In the genomic region with DNA sequence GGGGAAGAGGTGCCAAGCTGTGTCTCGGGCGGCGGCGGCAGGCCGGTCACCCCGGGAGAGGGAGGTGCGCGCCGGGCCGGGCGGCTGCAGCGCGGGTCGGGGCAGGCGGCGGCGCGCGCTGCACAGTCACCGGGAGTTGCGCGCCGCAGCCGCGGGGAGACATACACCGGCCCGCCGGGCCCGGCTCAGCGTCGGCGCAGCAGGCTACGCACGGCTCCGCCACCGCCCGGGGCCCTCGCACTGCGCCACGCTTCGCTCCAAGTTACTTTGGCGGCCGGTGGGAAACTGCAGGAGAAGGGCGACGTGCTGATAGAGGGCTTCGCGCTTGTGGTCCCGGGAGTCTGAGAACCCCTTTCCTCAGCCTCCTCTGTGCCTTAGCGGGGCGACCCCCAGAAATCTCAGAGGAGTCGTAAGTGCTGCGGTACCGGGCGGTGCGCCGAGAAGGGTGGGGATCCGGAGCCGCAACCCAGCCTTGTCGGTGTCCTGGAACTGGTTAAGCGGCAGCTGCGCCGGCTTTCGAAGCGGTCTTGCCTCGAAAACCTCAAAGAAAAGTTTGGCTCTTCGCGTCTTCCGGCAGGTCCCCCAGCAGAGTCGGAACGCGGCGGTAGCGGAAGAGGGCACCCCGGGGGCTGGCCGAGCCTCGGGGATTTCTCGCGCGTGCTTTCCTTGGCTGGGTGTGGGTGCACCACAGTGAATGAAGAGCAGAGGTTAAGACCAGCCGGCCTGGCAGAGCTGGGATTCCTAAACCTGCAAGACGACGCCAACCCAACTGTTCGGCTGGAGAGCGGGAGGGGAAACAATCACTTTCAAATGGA, we compare ENCODE assay signal across 8 cellular contexts. TPM values are rescaled to one million over a fixed set of nuclear protein-coding genes. Genes with fewer than 3 reads are reported as not detected.
DNase-seq lines count a peak whose midpoint lies in the region; ATAC-seq and TF ChIP-seq lines count a peak whose summit lies in the region.

A gene (minus strand): TSS at position 11 of the 815 bp plus-strand sequence.

- peak within 1 kb of the TSS; percentile 100 for H2BK5ac ChIP-seq in neuronal stem cell (ENCODE audit: low read length)

- peak within 1 kb of the TSS; percentile 99 for H3K9ac ChIP-seq in neuronal stem cell (ENCODE audit: low read depth, low read length, poor library complexity)

- H3K27me3 ChIP-seq in gastroesophageal sphincter (peaks cover 50% of the 10 kb centered on the region), neuronal stem cell (ENCODE audit: control insufficient read depth in 3 of 3, insufficient read depth in 3 of 3, low read depth in 1 of 3, low read length in 3 of 3) (no peaks in the 10 kb centered on the region)

- peak within 1 kb of the TSS; percentile 92 for H2BK120ac ChIP-seq in neuronal stem cell (ENCODE audit: low read depth, low read length)

- peaks cover 5% of the 10 kb centered on the region for H3K4me1 Mint-ChIP-seq in activated T-helper 17 cell treated with anti-CD3 and anti-CD28 coated beads, Interleukin-2, amount 50 U/mL, for 72 hours

- peak within 1 kb of the TSS; percentile 26 for H2BK12ac ChIP-seq in neuronal stem cell (ENCODE audit: low read length)

- peak; percentile 32 for ATAC-seq in HG02588 (IDR thresholded peaks at IDR 0.05; ENCODE audit: unreplicated experiment)
- ATAC-seq in activated T-helper 17 cell treated with anti-CD3 and anti-CD28 coated beads, Interleukin-2, amount 50 U/mL, for 72 hours (replicated peaks): peak; percentile 46
- ATAC-seq in gastroesophageal sphincter: no peak
- no peak for ATAC-seq in GM19395 (IDR thresholded peaks at IDR 0.05; ENCODE audit: unreplicated experiment)

- TF ChIP-seq EP300 in gastroesophageal sphincter (IDR thresholded peaks at IDR 0.05): no peak

- H3K4me3 ChIP-seq in gastroesophageal sphincter: peak within 1 kb of the TSS; percentile 42 to 56
- H3K4me3 ChIP-seq in neuronal stem cell (ENCODE audit: low read length in 2 of 2): peak within 1 kb of the TSS; percentile 89 to 95

- H3K4me2 ChIP-seq in neuronal stem cell (ENCODE audit: insufficient read depth, low read length, poor library complexity, severe bottlenecking): peak within 1 kb of the TSS; percentile 65

- peaks cover 0 to 51% (median 22%) of the 10 kb centered on the region in 3 donors for H3K4me1 ChIP-seq in gastroesophageal sphincter
- H3K4me1 ChIP-seq in neuronal stem cell (ENCODE audit: control insufficient read depth in 2 of 2, insufficient read depth in 1 of 2, low read depth in 1 of 2, low read length in 2 of 2): peaks cover 0 to 6% of the 10 kb centered on the region in 2 donors

- DNase-seq in activated effector memory CD4-positive, alpha-beta T cell treated with anti-CD3 and anti-CD28 coated beads, Interleukin-2, amount 50 U/mL, for 16 hours: peak; percentile 60
- DNase-seq in activated effector memory CD4-positive, alpha-beta T cell treated with Interleukin-2 at 50 U/mL for 16 hours: no peak
- DNase-seq in NCI-H2227 treated with DMSO at 0.1 percent for 48 hours (lab: John Stamatoyannopoulos, UW) (peak; percentile 26), neuronal stem cell (ENCODE audit: low spot score) (no peak)

- peak within 1 kb of the TSS; percentile 75 for H2BK15ac ChIP-seq in neuronal stem cell (ENCODE audit: low read length)

- H2AFZ ChIP-seq in neuronal stem cell (ENCODE audit: low read length): peak within 1 kb of the TSS; percentile 87

- TF ChIP-seq CTCF in gastroesophageal sphincter (IDR thresholded peaks at IDR 0.05): no peak

- peaks cover 55% of the 10 kb centered on the region for H3K27me3 Mint-ChIP-seq in activated T-helper 17 cell treated with anti-CD3 and anti-CD28 coated beads, Interleukin-2, amount 50 U/mL, for 72 hours

- H4K91ac ChIP-seq in neuronal stem cell (ENCODE audit: low read depth, low read length, poor library complexity): peak within 1 kb of the TSS; percentile 44

- no peaks in the 10 kb centered on the region for H3K79me1 ChIP-seq in neuronal stem cell (ENCODE audit: low read depth, low read length)

- H3K27ac Mint-ChIP-seq in activated T-helper 17 cell treated with anti-CD3 and anti-CD28 coated beads, Interleukin-2, amount 50 U/mL, for 72 hours: no peak within 1 kb of the TSS

- H3K18ac ChIP-seq in neuronal stem cell (ENCODE audit: low read length): peak within 1 kb of the TSS; percentile 99

- peak within 1 kb of the TSS; percentile 90 for H2AK5ac ChIP-seq in neuronal stem cell (ENCODE audit: low read depth, low read length)

- H3K9me3 ChIP-seq in gastroesophageal sphincter (no peaks in the 10 kb centered on the region), neuronal stem cell (replicated peaks in 1 of 2; ENCODE audit: control insufficient read depth in 2 of 2, insufficient read depth in 1 of 2, low read depth in 1 of 2, low read length in 2 of 2) (no peaks in the 10 kb centered on the region)

- TF ChIP-seq POLR2A in gastroesophageal sphincter (IDR thresholded peaks at IDR 0.05): no peak

- no peaks in the 10 kb centered on the region for H3K9me3 Mint-ChIP-seq in activated T-helper 17 cell treated with anti-CD3 and anti-CD28 coated beads, Interleukin-2, amount 50 U/mL, for 72 hours

- H3K36me3 Mint-ChIP-seq in activated T-helper 17 cell treated with anti-CD3 and anti-CD28 coated beads, Interleukin-2, amount 50 U/mL, for 72 hours (ENCODE audit: low read depth): no peaks in the 10 kb centered on the region

- peak within 1 kb of the TSS; percentile 63 for H3K14ac ChIP-seq in neuronal stem cell (ENCODE audit: low read length)

- H4K8ac ChIP-seq in neuronal stem cell (ENCODE audit: low read depth, low read length): no peak within 1 kb of the TSS

- peak within 1 kb of the TSS; percentile 65 for H3K4me3 Mint-ChIP-seq in activated T-helper 17 cell treated with anti-CD3 and anti-CD28 coated beads, Interleukin-2, amount 50 U/mL, for 72 hours

- 0% methylated on average over 1 of the region's 84 CpGs; no CpG with 5 or more reads in 1 of the 2 donors for WGBS in gastroesophageal sphincter (ENCODE audit: low coverage in 1 of 2), 2 donors
- no CpG with 5 or more reads among the region's 84 CpGs for WGBS in neuronal stem cell (ENCODE audit: extremely low coverage in 2 of 2, insufficient read length in 2 of 2, insufficient replicate concordance in 1 of 2), 2 donors

- H3K4ac ChIP-seq in neuronal stem cell (ENCODE audit: low read length): peak within 1 kb of the TSS; percentile 85

- no peaks in the 10 kb centered on the region for H3K36me3 ChIP-seq in gastroesophageal sphincter
- H3K36me3 ChIP-seq in neuronal stem cell (replicated peaks in 1 of 2; ENCODE audit: control insufficient read depth in 2 of 2, insufficient read depth in 2 of 2, low read length in 2 of 2): peaks cover 0 to 19% of the 10 kb centered on the region in 2 donors

- peak within 1 kb of the TSS in 3 of 4 donors; percentile 56 to 74 (median 58) for H3K27ac ChIP-seq in gastroesophageal sphincter
- H3K27ac ChIP-seq in neuronal stem cell (replicated peaks; ENCODE audit: low read length): peak within 1 kb of the TSS; percentile 97

- H3K23ac ChIP-seq in neuronal stem cell (ENCODE audit: low read depth, low read length, poor library complexity): peak within 1 kb of the TSS; percentile 82

RNA-seq across cellular contexts. Expression of the gene that starts here (rescaled TPM):
- not detected for total RNA-seq in activated T-helper 17 cell treated with anti-CD3 and anti-CD28 coated beads, Interleukin-2, amount 50 U/mL, for 72 hours
- total RNA-seq in gastroesophageal sphincter: 1 to 10 TPM; 2.4 to 9.2 (median 3.9) TPM
- 128 TPM for polyA plus RNA-seq in neuronal stem cell (2013, experiment 1 of 2)
- 138 TPM for polyA plus RNA-seq in neuronal stem cell (2013, experiment 2 of 2)

Comparison
In these comparisons a context has a peak if more than half of its experiments do, and no peak if none do; other contexts are left out.
1. DNase-seq: peak in activated effector memory CD4-positive, alpha-beta T cell treated with anti-CD3 and anti-CD28 coated beads, Interleukin-2, amount 50 U/mL, for 16 hours (single experiment) and NCI-H2227 treated with DMSO at 0.1 percent for 48 hours (single experiment); none in activated effector memory CD4-positive, alpha-beta T cell treated with Interleukin-2 at 50 U/mL for 16 hours (single experiment) and neuronal stem cell (single experiment).
2. Peak in ATAC-seq in activated T-helper 17 cell treated with anti-CD3 and anti-CD28 coated beads, Interleukin-2, amount 50 U/mL, for 72 hours; RNA of the gene not detected or under 1 TPM.